ENCODE assay signal across 1 cellular context in genomic region chr14:52692248-52692962, GRCh38.
TF ChIP-seq lines count a peak whose summit lies in the region.

No MANE protein-coding gene starts in this region.

TF ChIP-seq in HEK293, 187 proteins besides CTCF, POLR2A, EP300 and RAD21 (continued from another document):
- peak; percentile 42 for TF ChIP-seq PRDM6 (tag by site-specific recombination; IDR thresholded peaks at IDR 0.05)
- TF ChIP-seq SCRT1 (tag by site-specific recombination; IDR thresholded peaks at IDR 0.05; ENCODE audit: borderline replicate concordance): peak; percentile 70; the same call in 1 of the 2 replicates
- no peak for TF ChIP-seq ZNF239 (tag by site-specific recombination; IDR thresholded peaks at IDR 0.05)
- TF ChIP-seq SCRT2 (tag by site-specific recombination; IDR thresholded peaks at IDR 0.05): peak; percentile 87
